Comparison of ENCODE assay signal across 7 cellular contexts in genomic region chr2:157194097-157194688, GRCh38.
A peak's percentile ranks its signal among the peaks of the same experiment; 100 is the strongest.
DNase-seq lines count a peak whose midpoint lies in the region; ATAC-seq, FAIRE-seq and TF ChIP-seq lines count a peak whose summit lies in the region.

No MANE protein-coding gene starts in this region.

- no peak for TF ChIP-seq POLR2A in body of pancreas (IDR thresholded peaks at IDR 0.05)

- H3K4me3 ChIP-seq in body of pancreas, result no peak overlapping the region
- H3K4me3 ChIP-seq in kidney epithelial cell (ENCODE audit: low read depth, low read length), result no peak overlapping the region

- TF ChIP-seq CTCF in body of pancreas (IDR thresholded peaks at IDR 0.05) (peak in 6 of 7 experiments; percentile 44 to 72 (median 60)), kidney epithelial cell (IDR thresholded peaks at IDR 0.05; ENCODE audit: insufficient read depth, low read length, poor library complexity, severe bottlenecking) (peak; percentile 69)

- no peak overlapping the region for H3K27ac ChIP-seq in body of pancreas

- no peaks in the 10 kb centered on the region for H3K36me3 ChIP-seq in body of pancreas (replicated peaks in 1 of 2; ENCODE audit: insufficient read depth in 1 of 2, low read depth in 2 of 2)
- H3K36me3 ChIP-seq in kidney epithelial cell (ENCODE audit: control insufficient read depth, insufficient read depth, low read length), result no peaks in the 10 kb centered on the region

- H3K27me3 ChIP-seq in body of pancreas (no peaks in the 10 kb centered on the region), kidney epithelial cell (ENCODE audit: control insufficient read depth, insufficient read depth, low read length) (no peaks in the 10 kb centered on the region)

- DNase-seq in DMS53 (lab: John Stamatoyannopoulos, UW), result peak; percentile 77
- DNase-seq in GM19239 (ENCODE audit: insufficient read length, low spot score), result peak; percentile 9
- DNase-seq in NCI-H69 (lab: John Stamatoyannopoulos, UW), result peak; percentile 34
- peak; percentile 17 to 39 (median 26) for DNase-seq in body of pancreas
- no peak for DNase-seq in kidney epithelial cell (ENCODE audit: low read depth)
- DNase-seq in urothelium cell line (ENCODE audit: low spot score), result peak; percentile 37

- WGBS in body of pancreas, 2 donors, result 3 to 4% methylated on average over 2 of the region's 2 CpGs

- ATAC-seq in HG03196 (IDR thresholded peaks at IDR 0.05; ENCODE audit: unreplicated experiment) (peak; percentile 47), body of pancreas (peak; percentile 59)

- intact Hi-C loops in body of pancreas (cut with DNase I), result no loop called here

- FAIRE-seq in GM19239 (lab: Jason Lieb, UNC) (peak; percentile 97), urothelium cell line (lab: Jason Lieb, UNC) (no peak)

- no peaks in the 10 kb centered on the region for H3K9me3 ChIP-seq in body of pancreas

- H3K4me1 ChIP-seq in body of pancreas, result no peaks in the 10 kb centered on the region
